ENCODE assay signal across 8 cellular contexts in genomic region chrX:53682885-53683555, GRCh38. TPM values are rescaled to one million over a fixed set of nuclear protein-coding genes. Genes with fewer than 3 reads are reported as not detected.
DNase-seq lines count a peak whose midpoint lies in the region; ATAC-seq and TF ChIP-seq lines count a peak whose summit lies in the region.

No MANE protein-coding gene starts in this region.

- ATAC-seq in right cardiac atrium (peak in 1 of 2 donors; percentile 6), HG03439 (IDR thresholded peaks at IDR 0.05; ENCODE audit: unreplicated experiment) (no peak)

- H3K4me1 ChIP-seq in BE2C (no peaks in the 10 kb centered on the region), NT2/D1 (ENCODE audit: insufficient read depth, insufficient read length) (no peaks in the 10 kb centered on the region), right cardiac atrium (ENCODE audit: control insufficient read depth, insufficient read depth, low read length) (peaks cover 1% of the 10 kb centered on the region)

- H3K27me3 ChIP-seq in BE2C (no peaks in the 10 kb centered on the region), NT2/D1 (ENCODE audit: insufficient read depth, insufficient read length) (peaks cover 5% of the 10 kb centered on the region), right cardiac atrium (ENCODE audit: control insufficient read depth, insufficient read depth) (no peaks in the 10 kb centered on the region)

- H3K27ac ChIP-seq in right cardiac atrium (ENCODE audit: low read length) = peak overlapping the region; percentile 98

- H3K4me1 Mint-ChIP-seq in activated naive CD4-positive, alpha-beta T cell treated with anti-CD3 and anti-CD28 coated beads for 36 hours (ENCODE audit: low read depth) = peaks cover 34% of the 10 kb centered on the region

- H3K4me3 ChIP-seq in BE2C (ENCODE audit: low read depth, low read length) (peak overlapping the region; percentile 66), NT2/D1 (ENCODE audit: insufficient read length, low read depth) (peak overlapping the region; percentile 99), right cardiac atrium (ENCODE audit: low read length) (peak overlapping the region; percentile 88)

- no peaks in the 10 kb centered on the region for H3K27me3 Mint-ChIP-seq in activated naive CD4-positive, alpha-beta T cell treated with anti-CD3 and anti-CD28 coated beads for 36 hours (ENCODE audit: low read depth)

- CTCF ChIA-PET in activated naive CD4-positive, alpha-beta T cell treated with anti-CD3 and anti-CD28 coated beads for 36 hours (lab: Charles Lee) = interaction anchor here (1.1 to 1.9 kb wide), 2 partner anchors 13 to 32 kb away, joined by 3 to 8 read pairs; no protein-coding TSS in a partner anchor

- no peak for TF ChIP-seq CTCF in BE2C (IDR thresholded peaks at IDR 0.05; ENCODE audit: low read depth, low read length)

- 2% methylated on average over 24 of the region's 24 CpGs for WGBS in right cardiac atrium

- no peaks in the 10 kb centered on the region for H3K9me3 Mint-ChIP-seq in activated naive CD4-positive, alpha-beta T cell treated with anti-CD3 and anti-CD28 coated beads for 36 hours

- no peaks in the 10 kb centered on the region for H3K9me3 ChIP-seq in BE2C
- no peaks in the 10 kb centered on the region for H3K9me3 ChIP-seq in NT2/D1 (ENCODE audit: insufficient read depth, low read length)
- no peaks in the 10 kb centered on the region for H3K9me3 ChIP-seq in right cardiac atrium (ENCODE audit: control insufficient read depth, low read length)

- intact Hi-C loops in activated naive CD4-positive, alpha-beta T cell treated with anti-CD3 and anti-CD28 coated beads for 36 hours (cut with micrococcal nuclease) = loop anchor here (5.0 kb wide), 1 partner anchor 1479 kb away; no protein-coding TSS in a partner anchor
- intact Hi-C loops in right cardiac atrium (cut with DNase I) = no loop called here

- peak; percentile 49 for DNase-seq in BE2C
- peak; percentile 59 for DNase-seq in HCEC 1CT
- peak; percentile 38 for DNase-seq in NT2/D1 (ENCODE audit: low read depth, low spot score)
- peak; percentile 45 for DNase-seq in activated naive CD4-positive, alpha-beta T cell treated with anti-CD3 and anti-CD28 coated beads for 36 hours
- DNase-seq in right cardiac atrium = no peak
- DNase-seq in retina = peak; percentile 37
- DNase-seq in HK-2 (ENCODE audit: unreplicated experiment) = no peak

- peak overlapping the region; percentile 92 for H3K4me3 Mint-ChIP-seq in activated naive CD4-positive, alpha-beta T cell treated with anti-CD3 and anti-CD28 coated beads for 36 hours

- H3K27ac Mint-ChIP-seq in activated naive CD4-positive, alpha-beta T cell treated with anti-CD3 and anti-CD28 coated beads for 36 hours = peak overlapping the region; percentile 94

- H3K9ac ChIP-seq in NT2/D1 (ENCODE audit: insufficient read length, low read depth) = peak overlapping the region; percentile 99

- H3K36me3 Mint-ChIP-seq in activated naive CD4-positive, alpha-beta T cell treated with anti-CD3 and anti-CD28 coated beads for 36 hours (ENCODE audit: low read depth) = peaks cover 52% of the 10 kb centered on the region

- H3K36me3 ChIP-seq in BE2C (peaks cover 29% of the 10 kb centered on the region), NT2/D1 (ENCODE audit: insufficient read depth, insufficient read length, low read length) (peaks cover 51% of the 10 kb centered on the region)

RNA-seq across cellular contexts. Expression of gene HUWE1, which starts 3.5 kb away (rescaled TPM):
- polyA plus RNA-seq in BE2C (2012; ENCODE audit: insufficient read depth, insufficient read length, low read depth) = 105 TPM
- total RNA-seq in activated naive CD4-positive, alpha-beta T cell treated with anti-CD3 and anti-CD28 coated beads for 36 hours = 100 to 1,000 TPM; 596 to 603 TPM
- 100 to 1,000 TPM; 109 to 159 (median 131) TPM for total RNA-seq in right cardiac atrium
- polyA plus RNA-seq in right cardiac atrium = 46.7 TPM

Comparison
In these comparisons a context has a peak if more than half of its experiments do, and no peak if none do; other contexts are left out.
1. DNase-seq: peak in BE2C (single experiment), HCEC 1CT (single experiment), NT2/D1 (single experiment), activated naive CD4-positive, alpha-beta T cell treated with anti-CD3 and anti-CD28 coated beads for 36 hours (single experiment) and retina (single experiment); none in right cardiac atrium (0 of 3) and HK-2 (single experiment).
2. Peak in every context shown above with its lines, with median percentiles within 50 percentile points of each other: H3K4me3 ChIP-seq.